ENCODE assay signal across 1 cellular context in the genomic region with DNA sequence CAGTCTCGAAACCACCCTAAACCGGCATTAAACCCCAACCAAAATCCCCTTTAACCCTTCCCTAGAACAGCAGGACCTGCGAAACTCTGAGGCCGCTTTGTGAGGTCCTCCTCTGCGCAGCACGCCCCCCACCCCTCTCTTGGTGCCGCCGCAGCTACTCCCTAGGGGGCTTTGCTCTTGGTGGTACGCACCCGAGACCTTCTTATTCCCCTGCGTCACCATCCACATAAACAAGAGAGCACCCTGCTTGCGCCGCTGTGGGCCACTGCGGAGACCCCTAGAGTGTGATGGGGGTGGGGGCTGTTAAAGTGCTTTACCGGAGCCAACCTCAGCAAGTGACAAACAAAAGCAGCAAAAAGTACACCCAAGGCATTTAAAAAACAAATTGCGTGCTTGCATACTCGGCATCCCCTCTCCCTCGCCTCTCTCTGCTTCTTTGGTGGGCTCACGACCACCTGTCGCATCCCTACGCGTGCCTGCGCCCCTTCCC.
TF ChIP-seq lines count a peak whose summit lies in the region.

No MANE protein-coding gene starts in this region.

TF ChIP-seq in GM23338, 12 proteins besides CTCF, POLR2A, EP300 and RAD21 (continued from another document):
- TF ChIP-seq, protein P1, sequence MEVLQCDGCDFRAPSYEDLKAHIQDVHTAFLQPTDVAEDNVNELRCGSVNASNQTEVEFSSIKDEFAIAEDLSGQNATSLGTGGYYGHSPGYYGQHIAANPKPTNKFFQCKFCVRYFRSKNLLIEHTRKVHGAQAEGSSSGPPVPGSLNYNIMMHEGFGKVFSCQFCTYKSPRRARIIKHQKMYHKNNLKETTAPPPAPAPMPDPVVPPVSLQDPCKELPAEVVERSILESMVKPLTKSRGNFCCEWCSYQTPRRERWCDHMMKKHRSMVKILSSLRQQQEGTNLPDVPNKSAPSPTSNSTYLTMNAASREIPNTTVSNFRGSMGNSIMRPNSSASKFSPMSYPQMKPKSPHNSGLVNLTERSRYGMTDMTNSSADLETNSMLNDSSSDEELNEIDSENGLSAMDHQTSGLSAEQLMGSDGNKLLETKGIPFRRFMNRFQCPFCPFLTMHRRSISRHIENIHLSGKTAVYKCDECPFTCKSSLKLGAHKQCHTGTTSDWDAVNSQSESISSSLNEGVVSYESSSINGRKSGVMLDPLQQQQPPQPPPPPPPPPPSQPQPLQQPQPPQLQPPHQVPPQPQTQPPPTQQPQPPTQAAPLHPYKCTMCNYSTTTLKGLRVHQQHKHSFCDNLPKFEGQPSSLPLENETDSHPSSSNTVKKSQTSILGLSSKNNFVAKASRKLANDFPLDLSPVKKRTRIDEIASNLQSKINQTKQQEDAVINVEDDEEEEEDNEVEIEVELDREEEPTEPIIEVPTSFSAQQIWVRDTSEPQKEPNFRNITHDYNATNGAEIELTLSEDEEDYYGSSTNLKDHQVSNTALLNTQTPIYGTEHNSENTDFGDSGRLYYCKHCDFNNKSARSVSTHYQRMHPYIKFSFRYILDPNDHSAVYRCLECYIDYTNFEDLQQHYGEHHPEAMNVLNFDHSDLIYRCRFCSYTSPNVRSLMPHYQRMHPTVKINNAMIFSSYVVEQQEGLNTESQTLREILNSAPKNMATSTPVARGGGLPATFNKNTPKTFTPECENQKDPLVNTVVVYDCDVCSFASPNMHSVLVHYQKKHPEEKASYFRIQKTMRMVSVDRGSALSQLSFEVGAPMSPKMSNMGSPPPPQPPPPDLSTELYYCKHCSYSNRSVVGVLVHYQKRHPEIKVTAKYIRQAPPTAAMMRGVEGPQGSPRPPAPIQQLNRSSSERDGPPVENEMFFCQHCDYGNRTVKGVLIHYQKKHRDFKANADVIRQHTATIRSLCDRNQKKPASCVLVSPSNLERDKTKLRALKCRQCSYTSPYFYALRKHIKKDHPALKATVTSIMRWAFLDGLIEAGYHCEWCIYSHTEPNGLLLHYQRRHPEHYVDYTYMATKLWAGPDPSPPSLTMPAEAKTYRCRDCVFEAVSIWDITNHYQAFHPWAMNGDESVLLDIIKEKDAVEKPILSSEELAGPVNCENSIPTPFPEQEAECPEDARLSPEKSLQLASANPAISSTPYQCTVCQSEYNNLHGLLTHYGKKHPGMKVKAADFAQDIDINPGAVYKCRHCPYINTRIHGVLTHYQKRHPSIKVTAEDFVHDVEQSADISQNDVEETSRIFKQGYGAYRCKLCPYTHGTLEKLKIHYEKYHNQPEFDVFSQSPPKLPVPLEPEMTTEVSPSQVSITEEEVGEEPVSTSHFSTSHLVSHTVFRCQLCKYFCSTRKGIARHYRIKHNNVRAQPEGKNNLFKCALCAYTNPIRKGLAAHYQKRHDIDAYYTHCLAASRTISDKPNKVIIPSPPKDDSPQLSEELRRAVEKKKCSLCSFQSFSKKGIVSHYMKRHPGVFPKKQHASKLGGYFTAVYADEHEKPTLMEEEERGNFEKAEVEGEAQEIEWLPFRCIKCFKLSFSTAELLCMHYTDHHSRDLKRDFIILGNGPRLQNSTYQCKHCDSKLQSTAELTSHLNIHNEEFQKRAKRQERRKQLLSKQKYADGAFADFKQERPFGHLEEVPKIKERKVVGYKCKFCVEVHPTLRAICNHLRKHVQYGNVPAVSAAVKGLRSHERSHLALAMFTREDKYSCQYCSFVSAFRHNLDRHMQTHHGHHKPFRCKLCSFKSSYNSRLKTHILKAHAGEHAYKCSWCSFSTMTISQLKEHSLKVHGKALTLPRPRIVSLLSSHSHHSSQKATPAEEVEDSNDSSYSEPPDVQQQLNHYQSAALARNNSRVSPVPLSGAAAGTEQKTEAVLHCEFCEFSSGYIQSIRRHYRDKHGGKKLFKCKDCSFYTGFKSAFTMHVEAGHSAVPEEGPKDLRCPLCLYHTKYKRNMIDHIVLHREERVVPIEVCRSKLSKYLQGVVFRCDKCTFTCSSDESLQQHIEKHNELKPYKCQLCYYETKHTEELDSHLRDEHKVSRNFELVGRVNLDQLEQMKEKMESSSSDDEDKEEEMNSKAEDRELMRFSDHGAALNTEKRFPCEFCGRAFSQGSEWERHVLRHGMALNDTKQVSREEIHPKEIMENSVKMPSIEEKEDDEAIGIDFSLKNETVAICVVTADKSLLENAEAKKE (CRISPR knock-in tag; IDR thresholded peaks at IDR 0.05) = no peak
- TF ChIP-seq, protein P2, sequence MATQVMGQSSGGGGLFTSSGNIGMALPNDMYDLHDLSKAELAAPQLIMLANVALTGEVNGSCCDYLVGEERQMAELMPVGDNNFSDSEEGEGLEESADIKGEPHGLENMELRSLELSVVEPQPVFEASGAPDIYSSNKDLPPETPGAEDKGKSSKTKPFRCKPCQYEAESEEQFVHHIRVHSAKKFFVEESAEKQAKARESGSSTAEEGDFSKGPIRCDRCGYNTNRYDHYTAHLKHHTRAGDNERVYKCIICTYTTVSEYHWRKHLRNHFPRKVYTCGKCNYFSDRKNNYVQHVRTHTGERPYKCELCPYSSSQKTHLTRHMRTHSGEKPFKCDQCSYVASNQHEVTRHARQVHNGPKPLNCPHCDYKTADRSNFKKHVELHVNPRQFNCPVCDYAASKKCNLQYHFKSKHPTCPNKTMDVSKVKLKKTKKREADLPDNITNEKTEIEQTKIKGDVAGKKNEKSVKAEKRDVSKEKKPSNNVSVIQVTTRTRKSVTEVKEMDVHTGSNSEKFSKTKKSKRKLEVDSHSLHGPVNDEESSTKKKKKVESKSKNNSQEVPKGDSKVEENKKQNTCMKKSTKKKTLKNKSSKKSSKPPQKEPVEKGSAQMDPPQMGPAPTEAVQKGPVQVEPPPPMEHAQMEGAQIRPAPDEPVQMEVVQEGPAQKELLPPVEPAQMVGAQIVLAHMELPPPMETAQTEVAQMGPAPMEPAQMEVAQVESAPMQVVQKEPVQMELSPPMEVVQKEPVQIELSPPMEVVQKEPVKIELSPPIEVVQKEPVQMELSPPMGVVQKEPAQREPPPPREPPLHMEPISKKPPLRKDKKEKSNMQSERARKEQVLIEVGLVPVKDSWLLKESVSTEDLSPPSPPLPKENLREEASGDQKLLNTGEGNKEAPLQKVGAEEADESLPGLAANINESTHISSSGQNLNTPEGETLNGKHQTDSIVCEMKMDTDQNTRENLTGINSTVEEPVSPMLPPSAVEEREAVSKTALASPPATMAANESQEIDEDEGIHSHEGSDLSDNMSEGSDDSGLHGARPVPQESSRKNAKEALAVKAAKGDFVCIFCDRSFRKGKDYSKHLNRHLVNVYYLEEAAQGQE (IDR thresholded peaks at IDR 0.05; ENCODE audit: unreplicated experiment) = no peak
- TF ChIP-seq EZH2 (IDR thresholded peaks at IDR 0.05; ENCODE audit: low read depth, unreplicated experiment) = peak; percentile 53
- TF ChIP-seq JUNB (IDR thresholded peaks at IDR 0.05; ENCODE audit: unreplicated experiment) = no peak
- no peak for TF ChIP-seq ZNF114 (CRISPR knock-in tag; IDR thresholded peaks at IDR 0.05)
- no peak for TF ChIP-seq EZH2phosphoT487 (IDR thresholded peaks at IDR 0.05; ENCODE audit: unreplicated experiment)
- no peak for TF ChIP-seq ZNF331 (CRISPR knock-in tag; IDR thresholded peaks at IDR 0.05; ENCODE audit: low read depth)
- no peak for TF ChIP-seq NANOG (IDR thresholded peaks at IDR 0.05; ENCODE audit: borderline replicate concordance)
